ENCODE assay signal across 21 cellular contexts in the genomic region with DNA sequence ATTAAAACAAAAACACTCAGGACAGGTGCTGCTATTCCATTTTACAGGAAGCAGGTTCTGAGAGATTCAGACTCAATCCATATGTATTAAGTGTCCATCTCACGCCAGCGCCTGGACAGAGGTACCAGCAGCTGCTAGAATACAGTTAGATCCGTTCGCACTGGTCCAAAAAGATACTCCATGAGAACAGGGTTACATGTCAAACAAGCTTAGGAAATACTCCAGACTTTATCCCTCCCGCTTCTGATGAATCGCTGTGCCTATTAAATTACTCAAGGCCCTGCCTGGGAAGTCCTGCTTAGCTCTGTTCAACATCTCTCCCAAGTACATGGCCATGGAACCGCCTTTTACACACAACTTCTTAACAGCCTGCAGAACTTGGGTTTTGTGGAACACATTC. TPM values are rescaled to one million over a fixed set of nuclear protein-coding genes. Genes with fewer than 3 reads are reported as not detected.
A peak's percentile ranks its signal among the peaks of the same experiment; 100 is the strongest.
DNase-seq lines count a peak whose midpoint lies in the region; ATAC-seq and TF ChIP-seq lines count a peak whose summit lies in the region.
"Had no signal": no experiment of that assay in that cellular context is flagged by ENCODE, and none has a peak within 500 bp of the region (broad histone marks: within the 10 kb centered on the region; RNA-seq: fewer than 3 reads in every experiment).

No MANE protein-coding gene starts in this region.

- H3K4me3 Mint-ChIP-seq in brain (no peak overlapping the region), progenitor cell of endocrine pancreas (ENCODE audit: low read depth) (no peak overlapping the region)
- H3K4me3 Mint-ChIP-seq in stimulated activated naive CD8-positive, alpha-beta T cell treated with anti-CD3 and anti-CD28 coated beads, Interleukin-15, amount 100 ng/mL, for 72 hours = no peak overlapping the region
- H3K4me3 Mint-ChIP-seq: activated B cell treated with CpG ODN at 0.5 μM for 24 hours; activated CD4-positive, alpha-beta memory T cell treated with anti-CD3 and anti-CD28 coated beads, Interleukin-2, amount 10 ng/mL, durations not matched to agents 7 days and 5 days; immature natural killer cell; stimulated activated naive CD8-positive, alpha-beta T cell treated with anti-CD3 and anti-CD28 coated beads, Interleukin-15, Interleukin-2, amounts not matched to agents 100 ng/mL and 50 ng/mL, for 24 hours had no signal

- DNase-seq in NCI-H226 = peak; percentile 61
- DNase-seq in right atrium auricular region (ENCODE audit: low spot score) = no peak
- no peak for DNase-seq in progenitor cell of endocrine pancreas (ENCODE audit: low spot score, unreplicated experiment)
- no peak for DNase-seq in NCI-H1436 (lab: John Stamatoyannopoulos, UW)
- DNase-seq in stimulated activated naive CD8-positive, alpha-beta T cell treated with anti-CD3 and anti-CD28 coated beads, Interleukin-15, amount 100 ng/mL, for 72 hours = no peak
- no peak for DNase-seq in NCI-H2196 treated with DMSO at 0.1 percent for 48 hours (lab: John Stamatoyannopoulos, UW; ENCODE audit: unreplicated experiment)
- no peak for DNase-seq in globus pallidus (ENCODE audit: low spot score)
- DNase-seq: activated B cell treated with CpG ODN at 0.5 μM for 24 hours; activated CD4-positive, alpha-beta memory T cell treated with anti-CD3 and anti-CD28 coated beads, Interleukin-2, amount 10 ng/mL, durations not matched to agents 7 days and 5 days; activated effector memory CD4-positive, alpha-beta T cell treated with anti-CD3 and anti-CD28 coated beads, Interleukin-2, amount 50 U/mL, for 16 hours; Caco-2; GM23248; immature natural killer cell; NCI-H1930; small intestine; stimulated activated CD4-positive, alpha-beta T cell treated with anti-CD3 and anti-CD28 coated beads, Interleukin-4, amount 100 ng/mL, for 1 hour; T-helper 9 cell had no signal

- no peaks in the 10 kb centered on the region for H3K9me3 ChIP-seq in right atrium auricular region
- H3K9me3 ChIP-seq: BLaER1 treated with 17β-estradiol and CSF1 and Interleukin-3, amounts not matched to agents 10 nM and 100 nM; Caco-2; upper lobe of left lung had no signal

- no peak overlapping the region for H3K4me3 ChIP-seq in right atrium auricular region
- H3K4me3 ChIP-seq: BLaER1 treated with 17β-estradiol and CSF1 and Interleukin-3, amounts not matched to agents 10 nM and 100 nM; GM23248; upper lobe of left lung had no signal

- H3K27me3 ChIP-seq in right atrium auricular region = no peaks in the 10 kb centered on the region
- H3K27me3 ChIP-seq: BLaER1 treated with 17β-estradiol and CSF1 and Interleukin-3, amounts not matched to agents 10 nM and 100 nM; upper lobe of left lung had no signal

- no peaks in the 10 kb centered on the region for H3K36me3 ChIP-seq in right atrium auricular region
- H3K36me3 ChIP-seq: BLaER1 treated with 17β-estradiol and CSF1 and Interleukin-3, amounts not matched to agents 10 nM and 100 nM; upper lobe of left lung had no signal

- peaks cover 0 to 41% of the 10 kb centered on the region in 2 donors for H3K4me1 ChIP-seq in right atrium auricular region
- H3K4me1 ChIP-seq: BLaER1 treated with 17β-estradiol and CSF1 and Interleukin-3, amounts not matched to agents 10 nM and 100 nM; upper lobe of left lung had no signal

- TF ChIP-seq CTCF in brain (conservative IDR thresholded peaks at IDR 0.05) = no peak
- no peak for TF ChIP-seq CTCF in right atrium auricular region (IDR thresholded peaks at IDR 0.05)
- TF ChIP-seq CTCF in progenitor cell of endocrine pancreas (IDR thresholded peaks at IDR 0.05; ENCODE audit: unreplicated experiment) = no peak

- H3K36me3 Mint-ChIP-seq in brain (no peaks in the 10 kb centered on the region), progenitor cell of endocrine pancreas (ENCODE audit: insufficient read depth) (no peaks in the 10 kb centered on the region)
- H3K36me3 Mint-ChIP-seq: immature natural killer cell had no signal

- ATAC-seq in stimulated activated naive CD8-positive, alpha-beta T cell treated with anti-CD3 and anti-CD28 coated beads, Interleukin-15, amount 100 ng/mL, for 72 hours = no peak

- H3K27me3 Mint-ChIP-seq in brain = peaks cover 7% of the 10 kb centered on the region
- peaks cover 22% of the 10 kb centered on the region for H3K27me3 Mint-ChIP-seq in progenitor cell of endocrine pancreas
- peaks cover 66% of the 10 kb centered on the region for H3K27me3 Mint-ChIP-seq in stimulated activated naive CD8-positive, alpha-beta T cell treated with anti-CD3 and anti-CD28 coated beads, Interleukin-15, amount 100 ng/mL, for 72 hours

- H3K27ac Mint-ChIP-seq in brain (peak overlapping the region in 3 of 5 experiments; percentile 40 to 73 (median 56)), progenitor cell of endocrine pancreas (peak overlapping the region; percentile 56)
- H3K27ac Mint-ChIP-seq in stimulated activated naive CD8-positive, alpha-beta T cell treated with anti-CD3 and anti-CD28 coated beads, Interleukin-15, amount 100 ng/mL, for 72 hours = no peak overlapping the region
- H3K27ac Mint-ChIP-seq: activated B cell treated with CpG ODN at 0.5 μM for 24 hours; activated CD4-positive, alpha-beta memory T cell treated with anti-CD3 and anti-CD28 coated beads, Interleukin-2, amount 10 ng/mL, durations not matched to agents 7 days and 5 days; immature natural killer cell; stimulated activated naive CD8-positive, alpha-beta T cell treated with anti-CD3 and anti-CD28 coated beads, Interleukin-15, Interleukin-2, amounts not matched to agents 100 ng/mL and 50 ng/mL, for 24 hours had no signal

- H3K4me1 Mint-ChIP-seq in brain (peaks cover 60% of the 10 kb centered on the region), progenitor cell of endocrine pancreas (ENCODE audit: low read depth) (peaks cover 6% of the 10 kb centered on the region)
- no peaks in the 10 kb centered on the region for H3K4me1 Mint-ChIP-seq in stimulated activated naive CD8-positive, alpha-beta T cell treated with anti-CD3 and anti-CD28 coated beads, Interleukin-15, amount 100 ng/mL, for 72 hours
- H3K4me1 Mint-ChIP-seq: activated B cell treated with CpG ODN at 0.5 μM for 24 hours; activated CD4-positive, alpha-beta memory T cell treated with anti-CD3 and anti-CD28 coated beads, Interleukin-2, amount 10 ng/mL, durations not matched to agents 7 days and 5 days; immature natural killer cell had no signal

- H3K27ac ChIP-seq in right atrium auricular region = peak overlapping the region; percentile 42 to 73
- H3K27ac ChIP-seq: BLaER1 treated with 17β-estradiol and CSF1 and Interleukin-3, amounts not matched to agents 10 nM and 100 nM; GM23248; upper lobe of left lung had no signal

- peaks cover 0 to 3% (median 2%) of the 10 kb centered on the region in 5 experiments for H3K9me3 Mint-ChIP-seq in brain
- no peaks in the 10 kb centered on the region for H3K9me3 Mint-ChIP-seq in progenitor cell of endocrine pancreas (ENCODE audit: low read depth)
- no peaks in the 10 kb centered on the region for H3K9me3 Mint-ChIP-seq in stimulated activated naive CD8-positive, alpha-beta T cell treated with anti-CD3 and anti-CD28 coated beads, Interleukin-15, amount 100 ng/mL, for 72 hours
- H3K9me3 Mint-ChIP-seq: activated B cell treated with CpG ODN at 0.5 μM for 24 hours; activated CD4-positive, alpha-beta memory T cell treated with anti-CD3 and anti-CD28 coated beads, Interleukin-2, amount 10 ng/mL, durations not matched to agents 7 days and 5 days; immature natural killer cell; stimulated activated naive CD8-positive, alpha-beta T cell treated with anti-CD3 and anti-CD28 coated beads, Interleukin-15, Interleukin-2, amounts not matched to agents 100 ng/mL and 50 ng/mL, for 24 hours had no signal

RNA-seq across cellular contexts. Expression of a gene that starts 50.2 kb away (rescaled TPM):
- 7.7 TPM for polyA plus RNA-seq in brain (ENCODE audit: insufficient read depth, low read depth, low replicate concordance)
- total RNA-seq in right atrium auricular region (10 to 100 TPM in 1 of 2 donors, 1 to 10 TPM in 1; 5.2 to 11.6 TPM), progenitor cell of endocrine pancreas (12.8 and 14.0 TPM in 2 replicates)

Comparison
In these comparisons a context has a peak if more than half of its experiments do, and no peak if none do; other contexts are left out.
1. H3K27ac Mint-ChIP-seq: peak in brain (3 of 5) and progenitor cell of endocrine pancreas (single experiment); none in stimulated activated naive CD8-positive, alpha-beta T cell treated with anti-CD3 and anti-CD28 coated beads, Interleukin-15, amount 100 ng/mL, for 72 hours (0 of 2).